18 cellular contexts compared by ENCODE assay signal in genomic region chr11:104956528-104956927, GRCh38. TPM values are rescaled to one million over a fixed set of nuclear protein-coding genes. Genes with fewer than 3 reads are reported as not detected.
DNase-seq lines count a peak whose midpoint lies in the region; ATAC-seq, FAIRE-seq and TF ChIP-seq lines count a peak whose summit lies in the region.
"Had no signal": no experiment of that assay in that cellular context is flagged by ENCODE, and none has a peak within 500 bp of the region (broad histone marks: within the 10 kb centered on the region; RNA-seq: fewer than 3 reads in every experiment).

No MANE protein-coding gene starts in this region.

- intact Hi-C loops in mammary epithelial cell (cut with micrococcal nuclease) (no loop called here), HepG2 (cut with micrococcal nuclease; ENCODE audit: unreplicated experiment) (no loop called here)

- ATAC-seq in activated T-cell treated with anti-CD3 and anti-CD28 coated beads, Interleukin-2, amount 50 U/mL, for 72 hours (replicated peaks in 1 of 2), result peak in 1 of 2 donors; percentile 74
- peak; percentile 88 for ATAC-seq in HepG2
- ATAC-seq in stimulated activated effector memory CD8-positive, alpha-beta T cell treated with anti-CD3 and anti-CD28 coated beads, Interleukin-12 subunit alpha, Interleukin-12 subunit beta, amount 100 ng/mL, for 72 hours, result no peak
- ATAC-seq in GM18498 (IDR thresholded peaks at IDR 0.05; ENCODE audit: unreplicated experiment), result no peak
- ATAC-seq: stimulated activated naive CD8-positive, alpha-beta T cell treated with anti-CD3 and anti-CD28 coated beads, Interleukin-15, amount 100 ng/mL, for 72 hours; T-helper 17 cell had no signal

- TF ChIP-seq EP300 in HepG2 (IDR thresholded peaks at IDR 0.05; ENCODE audit: low read depth in 2 of 2, low read length in 2 of 2) (peak; percentile 41 to 54; a peak in 2 of 4 replicates), HepG2 (CRISPR knock-in tag; IDR thresholded peaks at IDR 0.05; ENCODE audit: borderline replicate concordance) (no peak)

- TF ChIP-seq RAD21 in HepG2 (CRISPR knock-in tag; IDR thresholded peaks at IDR 0.05), result no peak

- H3K9me3 ChIP-seq in mammary epithelial cell (replicated peaks; ENCODE audit: insufficient read depth, low read length), result no peaks in the 10 kb centered on the region
- no peaks in the 10 kb centered on the region for H3K9me3 ChIP-seq in HepG2 (ENCODE audit: low read length)

- H3K36me3 Mint-ChIP-seq in activated T-cell treated with anti-CD3 and anti-CD28 coated beads, Interleukin-2, amount 50 U/mL, for 72 hours (ENCODE audit: insufficient read depth in 2 of 2), result peaks cover 5 to 13% of the 10 kb centered on the region in 2 donors
- H3K36me3 Mint-ChIP-seq in activated T-cell treated with anti-CD3 and anti-CD28 coated beads, Interleukin-2, amount 50 U/mL, for 24 hours (ENCODE audit: low read depth), result peaks cover 69% of the 10 kb centered on the region
- peaks cover 48% of the 10 kb centered on the region for H3K36me3 Mint-ChIP-seq in stimulated activated effector memory CD8-positive, alpha-beta T cell treated with anti-CD3 and anti-CD28 coated beads, Interleukin-12 subunit alpha, Interleukin-12 subunit beta, amount 100 ng/mL, for 72 hours
- H3K36me3 Mint-ChIP-seq: neural progenitor cell had no signal

- no peaks in the 10 kb centered on the region for H4K20me1 ChIP-seq in mammary epithelial cell (ENCODE audit: insufficient read depth, low read length)
- no peaks in the 10 kb centered on the region for H4K20me1 ChIP-seq in HepG2 (ENCODE audit: insufficient read depth, low read length)

- H3K4me1 ChIP-seq in mammary epithelial cell (ENCODE audit: insufficient read depth, low read length) (peaks cover 5% of the 10 kb centered on the region), HepG2 (ENCODE audit: insufficient read depth, low read length) (peaks cover 12% of the 10 kb centered on the region)
- H3K4me1 ChIP-seq: neural progenitor cell had no signal

- POLR2A ChIA-PET in HepG2 (lab: Yijun Ruan, JAX) (no interaction called here), HEK293T (lab: Yijun Ruan, JAX) (no interaction called here)

- BruUV-seq in mammary epithelial cell (replicated peaks; lab: Mats Ljungman, UMichigan) (no TSS peak), HepG2 (replicated peaks; lab: Mats Ljungman, UMichigan) (no TSS peak)

- peak in 1 of 2 donors; percentile 10 for DNase-seq in activated T-cell treated with anti-CD3 and anti-CD28 coated beads, Interleukin-2, amount 50 U/mL, for 72 hours
- DNase-seq in activated T-cell treated with anti-CD3 and anti-CD28 coated beads, Interleukin-2, amount 50 U/mL, for 24 hours, result no peak
- DNase-seq in mammary epithelial cell, result peak; percentile 51
- DNase-seq in HepG2 (ENCODE audit: low spot score), result peak; percentile 63
- no peak for DNase-seq in stimulated activated effector memory CD8-positive, alpha-beta T cell treated with anti-CD3 and anti-CD28 coated beads, Interleukin-12 subunit alpha, Interleukin-12 subunit beta, amount 100 ng/mL, for 72 hours (ENCODE audit: low spot score in 2 of 2)
- DNase-seq in HEK293T (ENCODE audit: extremely low spot score), result no peak
- DNase-seq in frontal cortex (ENCODE audit: low spot score in 2 of 2), result no peak
- DNase-seq: activated B cell treated with CpG ODN at 0.5 μM for 24 hours; activated gamma-delta T cell treated with Interleukin-2 at 50 U/mL for 16 hours; mesenchymal stem cell; NCI-H2081; NCI-H510A treated with DMSO at 0.1 percent for 48 hours; SHP77 treated with DMSO at 0.1 percent for 48 hours; stimulated activated naive CD8-positive, alpha-beta T cell treated with anti-CD3 and anti-CD28 coated beads, Interleukin-15, amount 100 ng/mL, for 72 hours; T-helper 17 cell had no signal

- H3K27me3 ChIP-seq in mammary epithelial cell (ENCODE audit: insufficient read depth, low read length) (no peaks in the 10 kb centered on the region), HepG2 (ENCODE audit: control insufficient read depth in 1 of 2, insufficient read depth in 2 of 2, low read length in 2 of 2) (no peaks in the 10 kb centered on the region)
- H3K27me3 ChIP-seq: neural progenitor cell had no signal

- H3K4me3 ChIP-seq in mammary epithelial cell (replicated peaks in 1 of 3; ENCODE audit: insufficient read depth in 1 of 3, low read depth in 2 of 3, low read length in 3 of 3) (no peak overlapping the region), HepG2 (replicated peaks in 1 of 3; ENCODE audit: insufficient read depth in 1 of 3, low read depth in 2 of 3, low read length in 3 of 3) (no peak overlapping the region)
- H3K4me3 ChIP-seq: neural progenitor cell had no signal

- TF ChIP-seq CTCF in mammary epithelial cell (conservative IDR thresholded peaks at IDR 0.05 in 1 of 2, IDR thresholded peaks at IDR 0.05 in 1 of 2; ENCODE audit: extremely low read depth in 1 of 2, insufficient read depth in 1 of 2, low read depth in 1 of 2, low read length in 2 of 2), result no peak
- TF ChIP-seq CTCF in HepG2 (CRISPR knock-in tag; IDR thresholded peaks at IDR 0.05), result no peak

- CTCF ChIA-PET in mammary epithelial cell (lab: Charles Lee; ENCODE audit: low non-redundant PET), result interaction anchor here (0.6 kb wide), 1 partner anchor 11 kb away, joined by 8 read pairs; no protein-coding TSS in a partner anchor
- CTCF ChIA-PET in HepG2 (lab: Yijun Ruan, JAX; ENCODE audit: low intra/inter-chr PET ratio, low total read pairs), result no interaction called here
- CTCF ChIA-PET in HEK293T (lab: Yijun Ruan, JAX), result no interaction called here

- no peak for TF ChIP-seq POLR2A in HepG2 (IDR thresholded peaks at IDR 0.05; ENCODE audit: insufficient read depth in 1 of 2, low read depth in 2 of 2, low read length in 2 of 2)

- H3K4me2 ChIP-seq in mammary epithelial cell (ENCODE audit: insufficient read depth, low read depth, low read length) (peak overlapping the region; percentile 14), HepG2 (ENCODE audit: low read depth, low read length) (no peak overlapping the region)
- H3K4me2 ChIP-seq: neural progenitor cell had no signal

- H3K79me2 ChIP-seq in mammary epithelial cell (ENCODE audit: insufficient read depth, low read length) (peaks cover 40% of the 10 kb centered on the region), HepG2 (ENCODE audit: insufficient read depth, low read length) (peaks cover 4% of the 10 kb centered on the region)

- H3K4me1 Mint-ChIP-seq in activated T-cell treated with anti-CD3 and anti-CD28 coated beads, Interleukin-2, amount 50 U/mL, for 72 hours (ENCODE audit: low read depth), result peaks cover 41% of the 10 kb centered on the region
- peaks cover 62% of the 10 kb centered on the region for H3K4me1 Mint-ChIP-seq in activated T-cell treated with anti-CD3 and anti-CD28 coated beads, Interleukin-2, amount 50 U/mL, for 24 hours (ENCODE audit: low read depth)
- peaks cover 62% of the 10 kb centered on the region for H3K4me1 Mint-ChIP-seq in stimulated activated effector memory CD8-positive, alpha-beta T cell treated with anti-CD3 and anti-CD28 coated beads, Interleukin-12 subunit alpha, Interleukin-12 subunit beta, amount 100 ng/mL, for 72 hours
- H3K4me1 Mint-ChIP-seq: neural progenitor cell had no signal

- peak overlapping the region; percentile 89 for H3K27ac Mint-ChIP-seq in activated T-cell treated with anti-CD3 and anti-CD28 coated beads, Interleukin-2, amount 50 U/mL, for 72 hours
- no peak overlapping the region for H3K27ac Mint-ChIP-seq in activated T-cell treated with anti-CD3 and anti-CD28 coated beads, Interleukin-2, amount 50 U/mL, for 24 hours
- peak overlapping the region; percentile 60 for H3K27ac Mint-ChIP-seq in stimulated activated effector memory CD8-positive, alpha-beta T cell treated with anti-CD3 and anti-CD28 coated beads, Interleukin-12 subunit alpha, Interleukin-12 subunit beta, amount 100 ng/mL, for 72 hours
- H3K27ac Mint-ChIP-seq: activated B cell treated with CpG ODN at 0.5 μM for 24 hours; neural progenitor cell; stimulated activated naive CD8-positive, alpha-beta T cell treated with anti-CD3 and anti-CD28 coated beads, Interleukin-15, amount 100 ng/mL, for 72 hours; T-helper 17 cell had no signal

- H3K36me3 ChIP-seq in mammary epithelial cell (ENCODE audit: insufficient read depth, low read length), result peaks cover 4% of the 10 kb centered on the region
- H3K36me3 ChIP-seq in HepG2 (replicated peaks in 1 of 2; ENCODE audit: control insufficient read depth in 1 of 2, insufficient read depth in 2 of 2, low read length in 2 of 2), result peaks cover 2 to 11% of the 10 kb centered on the region in 2 experiments; a peak in 1 of 5 replicates
- H3K36me3 ChIP-seq: neural progenitor cell had no signal

- FAIRE-seq in HepG2 (lab: Jason Lieb, UNC) (peak; percentile 51), frontal cortex (lab: Jason Lieb, UNC) (no peak)
- FAIRE-seq: astrocyte had no signal

- no peak overlapping the region for H3K27ac ChIP-seq in mammary epithelial cell (ENCODE audit: insufficient read depth, low read depth, low read length)
- no peak overlapping the region for H3K27ac ChIP-seq in HepG2 (ENCODE audit: extremely low read length, insufficient read depth, low read length)
- H3K27ac ChIP-seq: neural progenitor cell had no signal

- no peaks in the 10 kb centered on the region for H3K27me3 Mint-ChIP-seq in activated T-cell treated with anti-CD3 and anti-CD28 coated beads, Interleukin-2, amount 50 U/mL, for 72 hours (ENCODE audit: low read depth)
- no peaks in the 10 kb centered on the region for H3K27me3 Mint-ChIP-seq in activated T-cell treated with anti-CD3 and anti-CD28 coated beads, Interleukin-2, amount 50 U/mL, for 24 hours
- H3K27me3 Mint-ChIP-seq: activated B cell treated with CpG ODN at 0.5 μM for 24 hours; stimulated activated naive CD8-positive, alpha-beta T cell treated with anti-CD3 and anti-CD28 coated beads, Interleukin-15, amount 100 ng/mL, for 72 hours; T-helper 17 cell had no signal

- dilution Hi-C loops in mammary epithelial cell (cut with HindIII; ENCODE audit: low sequenced_read_pairs), result no loop called here

- no peak overlapping the region for H2AFZ ChIP-seq in mammary epithelial cell (ENCODE audit: low read depth, low read length)
- no peak overlapping the region for H2AFZ ChIP-seq in HepG2 (ENCODE audit: low read length)
- H2AFZ ChIP-seq: neural progenitor cell had no signal

- no peaks in the 10 kb centered on the region for H3K9me3 Mint-ChIP-seq in activated T-cell treated with anti-CD3 and anti-CD28 coated beads, Interleukin-2, amount 50 U/mL, for 72 hours
- H3K9me3 Mint-ChIP-seq in activated T-cell treated with anti-CD3 and anti-CD28 coated beads, Interleukin-2, amount 50 U/mL, for 24 hours, result no peaks in the 10 kb centered on the region
- H3K9me3 Mint-ChIP-seq in stimulated activated effector memory CD8-positive, alpha-beta T cell treated with anti-CD3 and anti-CD28 coated beads, Interleukin-12 subunit alpha, Interleukin-12 subunit beta, amount 100 ng/mL, for 72 hours, result no peaks in the 10 kb centered on the region
- H3K9me3 Mint-ChIP-seq: activated B cell treated with CpG ODN at 0.5 μM for 24 hours, neural progenitor cell had no signal

- in situ Hi-C loops in mammary epithelial cell (cut with MboI; ENCODE audit: low sequenced_read_pairs in 2 of 2), result no loop called here
- in situ Hi-C loops in HepG2 (cut with HindIII; ENCODE audit: extremely low pct_ligation_motif_present, low pct_unique_long_range_greater_than_20kb), result no loop called here

- H3K9ac ChIP-seq in mammary epithelial cell (ENCODE audit: insufficient read depth, low read length) (no peak overlapping the region), HepG2 (ENCODE audit: insufficient read depth, low read depth, low read length) (no peak overlapping the region)
- H3K9ac ChIP-seq: neural progenitor cell had no signal

- peak overlapping the region in 1 of 2 donors; percentile 49 for H3K4me3 Mint-ChIP-seq in activated T-cell treated with anti-CD3 and anti-CD28 coated beads, Interleukin-2, amount 50 U/mL, for 72 hours
- no peak overlapping the region for H3K4me3 Mint-ChIP-seq in activated T-cell treated with anti-CD3 and anti-CD28 coated beads, Interleukin-2, amount 50 U/mL, for 24 hours
- no peak overlapping the region for H3K4me3 Mint-ChIP-seq in stimulated activated effector memory CD8-positive, alpha-beta T cell treated with anti-CD3 and anti-CD28 coated beads, Interleukin-12 subunit alpha, Interleukin-12 subunit beta, amount 100 ng/mL, for 72 hours
- H3K4me3 Mint-ChIP-seq: activated B cell treated with CpG ODN at 0.5 μM for 24 hours, neural progenitor cell, T-helper 17 cell had no signal

RNA-seq across cellular contexts. Expression of gene CASP4, which starts 11.8 kb away (rescaled TPM):
- 10 to 100 TPM; 43.6 to 60.6 TPM for total RNA-seq in activated T-cell treated with anti-CD3 and anti-CD28 coated beads, Interleukin-2, amount 50 U/mL, for 72 hours
- total RNA-seq in mammary epithelial cell (100 to 1,000 TPM in 1 of 2 donors, 10 to 100 TPM in 1; 76.6 to 190 TPM), HepG2 (2016; rRNA removed; fragmentation: Illumina TruSeq; extraction: Trizol) (69.8 and 98.1 TPM in 2 replicates), frontal cortex (2.9 TPM)
- polyA plus RNA-seq in mammary epithelial cell (93.9 TPM), HepG2 (2011; rRNA removed) (51.6 and 56.4 TPM in 2 replicates)
- polyA minus RNA-seq in mammary epithelial cell, result 35.9 TPM
- 36.5 and 43.9 TPM in 2 replicates for total RNA-seq in HepG2 (2016; cell fraction: cytosol; rRNA removed; fragmentation: Illumina TruSeq; extraction: Trizol; ENCODE audit: low read depth)
- 66.3 and 96.5 TPM in 2 replicates for total RNA-seq in HepG2 (2016; cell fraction: insoluble cytoplasmic fraction; rRNA removed; fragmentation: Illumina TruSeq; extraction: Trizol)
- 53.9 and 61.1 TPM in 2 replicates for total RNA-seq in HepG2 (2016; cell fraction: membrane; rRNA removed; fragmentation: Illumina TruSeq; extraction: Trizol)
- 34.8 and 41.5 TPM in 2 replicates for total RNA-seq in HepG2 (2016; cell fraction: nucleus; rRNA removed; fragmentation: Illumina TruSeq; extraction: Trizol)
- polyA plus RNA-seq in HepG2 (2011; cell fraction: cytosol; rRNA removed), result 46.8 and 70.2 TPM in 2 replicates
- 26.2 and 34.3 TPM in 2 replicates for polyA plus RNA-seq in HepG2 (2011; cell fraction: nucleus; rRNA removed)
- 33.4 and 36.9 TPM in 2 replicates for polyA plus RNA-seq in HepG2 (2012)
- 24.9 and 28.4 TPM in 2 replicates for polyA plus RNA-seq in HepG2 (2016; cell fraction: cytosol; fragmentation: Illumina TruSeq; extraction: Trizol; ENCODE audit: low read depth)
- 78.4 and 81.9 TPM in 2 replicates for polyA plus RNA-seq in HepG2 (2016; cell fraction: insoluble cytoplasmic fraction; fragmentation: Illumina TruSeq; extraction: Trizol; ENCODE audit: low read depth)
- 37.8 and 40.0 TPM in 2 replicates for polyA plus RNA-seq in HepG2 (2016; cell fraction: membrane; fragmentation: Illumina TruSeq; extraction: Trizol; ENCODE audit: low read depth)
- polyA plus RNA-seq in HepG2 (2016; cell fraction: nucleus; fragmentation: Illumina TruSeq; extraction: Trizol; ENCODE audit: insufficient read depth, low read depth), result 47.8 and 47.9 TPM in 2 replicates
- 30.9 and 60.6 TPM in 2 replicates for polyA minus RNA-seq in HepG2 (2011; rRNA and poly(A)+ RNA removed; ENCODE audit: low replicate concordance)
- polyA minus RNA-seq in HepG2 (2011; cell fraction: cytosol; rRNA and poly(A)+ RNA removed), result 16.6 and 25.4 TPM in 2 replicates
- 34.2 and 48.7 TPM in 2 replicates for polyA minus RNA-seq in HepG2 (2011; cell fraction: nucleus; rRNA and poly(A)+ RNA removed)

RNA-seq across cellular contexts. Expression of gene CASP12, which starts 58.3 kb away (rescaled TPM):
- under 1 TPM in 1 of 2 donors, not detected in 1; 0.31 TPM for total RNA-seq in activated T-cell treated with anti-CD3 and anti-CD28 coated beads, Interleukin-2, amount 50 U/mL, for 72 hours
- total RNA-seq in mammary epithelial cell, result not detected
- polyA plus RNA-seq in mammary epithelial cell, result not detected
- polyA minus RNA-seq in mammary epithelial cell, result not detected
- total RNA-seq in HepG2 (2016; rRNA removed; fragmentation: Illumina TruSeq; extraction: Trizol), result not detected in 2 replicates
- total RNA-seq in HepG2 (2016; cell fraction: cytosol; rRNA removed; fragmentation: Illumina TruSeq; extraction: Trizol; ENCODE audit: low read depth), result not detected in 2 replicates
- not detected in 2 replicates for total RNA-seq in HepG2 (2016; cell fraction: insoluble cytoplasmic fraction; rRNA removed; fragmentation: Illumina TruSeq; extraction: Trizol)
- not detected in 2 replicates for total RNA-seq in HepG2 (2016; cell fraction: membrane; rRNA removed; fragmentation: Illumina TruSeq; extraction: Trizol)
- not detected in 2 replicates for total RNA-seq in HepG2 (2016; cell fraction: nucleus; rRNA removed; fragmentation: Illumina TruSeq; extraction: Trizol)
- not detected in 2 replicates for polyA plus RNA-seq in HepG2 (2011; rRNA removed)
- polyA plus RNA-seq in HepG2 (2011; cell fraction: cytosol; rRNA removed), result not detected in 2 replicates
- not detected in 2 replicates for polyA plus RNA-seq in HepG2 (2011; cell fraction: nucleus; rRNA removed)
- polyA plus RNA-seq in HepG2 (2012), result not detected in 2 replicates
- polyA plus RNA-seq in HepG2 (2016; cell fraction: cytosol; fragmentation: Illumina TruSeq; extraction: Trizol; ENCODE audit: low read depth), result not detected in 2 replicates
- not detected in 2 replicates for polyA plus RNA-seq in HepG2 (2016; cell fraction: insoluble cytoplasmic fraction; fragmentation: Illumina TruSeq; extraction: Trizol; ENCODE audit: low read depth)
- polyA plus RNA-seq in HepG2 (2016; cell fraction: membrane; fragmentation: Illumina TruSeq; extraction: Trizol; ENCODE audit: low read depth), result not detected in 2 replicates
- not detected in 2 replicates for polyA plus RNA-seq in HepG2 (2016; cell fraction: nucleus; fragmentation: Illumina TruSeq; extraction: Trizol; ENCODE audit: insufficient read depth, low read depth)
- polyA minus RNA-seq in HepG2 (2011; rRNA and poly(A)+ RNA removed; ENCODE audit: low replicate concordance), result not detected in 2 replicates
- polyA minus RNA-seq in HepG2 (2011; cell fraction: cytosol; rRNA and poly(A)+ RNA removed), result not detected in 2 replicates
- polyA minus RNA-seq in HepG2 (2011; cell fraction: nucleus; rRNA and poly(A)+ RNA removed), result not detected in 2 replicates
- total RNA-seq in frontal cortex, result 0.82 TPM
- total RNA-seq: activated B cell treated with CpG ODN at 0.5 μM for 24 hours, astrocyte, T-helper 17 cell had no signal

Comparison
In these comparisons a context has a peak if more than half of its experiments do, and no peak if none do; other contexts are left out.
1. DNase-seq: peak in mammary epithelial cell (single experiment) and HepG2 (single experiment); none in activated T-cell treated with anti-CD3 and anti-CD28 coated beads, Interleukin-2, amount 50 U/mL, for 24 hours (single experiment), stimulated activated effector memory CD8-positive, alpha-beta T cell treated with anti-CD3 and anti-CD28 coated beads, Interleukin-12 subunit alpha, Interleukin-12 subunit beta, amount 100 ng/mL, for 72 hours (0 of 2), HEK293T (single experiment) and frontal cortex (0 of 2).